15 cellular contexts compared by ENCODE assay signal in the genomic region with DNA sequence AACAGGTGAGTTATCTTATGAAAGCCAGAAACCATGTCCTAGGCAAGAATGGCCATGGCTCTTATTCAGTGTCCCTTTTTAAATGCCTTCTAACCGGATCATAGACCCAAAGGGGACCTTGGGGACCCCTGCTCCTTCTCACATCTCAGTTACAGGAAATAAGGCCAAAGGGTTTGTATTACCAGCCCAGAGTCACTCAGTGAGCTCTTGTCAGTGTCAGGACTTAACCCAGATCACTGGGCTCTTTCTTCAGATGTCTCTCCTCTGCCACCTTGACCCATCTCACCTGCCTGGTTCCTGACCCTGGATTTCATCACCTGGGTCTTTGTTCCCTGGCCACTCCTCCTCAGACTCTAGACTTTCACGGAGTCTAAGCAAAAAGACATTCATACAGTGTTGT.
"Had no signal": no experiment of that assay in that cellular context is flagged by ENCODE, and none has a peak within 500 bp of the region (broad histone marks: within the 10 kb centered on the region; RNA-seq: fewer than 3 reads in every experiment).

No MANE protein-coding gene starts in this region.

- H3K27me3 Mint-ChIP-seq: activated T-helper 17 cell treated with anti-CD3 and anti-CD28 coated beads, Interleukin-2, amount 50 U/mL, for 72 hours; dendritic cell treated with granulocyte-macrophage colony-stimulating factor and Interleukin-4, amounts not matched to agents 40 ng/mL and 50 ng/mL, for 4 days had no signal

- H3K4me3 Mint-ChIP-seq: activated naive CD4-positive, alpha-beta T cell treated with anti-CD3 and anti-CD28 coated beads for 36 hours; activated T-helper 17 cell treated with anti-CD3 and anti-CD28 coated beads, Interleukin-2, amount 50 U/mL, for 72 hours; dendritic cell treated with granulocyte-macrophage colony-stimulating factor and Interleukin-4, amounts not matched to agents 40 ng/mL and 50 ng/mL, for 4 days; immature natural killer cell; stimulated activated effector memory CD8-positive, alpha-beta T cell treated with anti-CD3 and anti-CD28 coated beads, Interleukin-12 subunit alpha, Interleukin-12 subunit beta, amount 100 ng/mL, for 72 hours had no signal

- H3K36me3 Mint-ChIP-seq: immature natural killer cell; stimulated activated effector memory CD8-positive, alpha-beta T cell treated with anti-CD3 and anti-CD28 coated beads, Interleukin-12 subunit alpha, Interleukin-12 subunit beta, amount 100 ng/mL, for 72 hours had no signal

- H3K27ac ChIP-seq: ascending aorta, neutrophil, thoracic aorta had no signal

- H3K9me3 Mint-ChIP-seq: dendritic cell treated with granulocyte-macrophage colony-stimulating factor and Interleukin-4, amounts not matched to agents 40 ng/mL and 50 ng/mL, for 4 days; stimulated activated effector memory CD8-positive, alpha-beta T cell treated with anti-CD3 and anti-CD28 coated beads, Interleukin-12 subunit alpha, Interleukin-12 subunit beta, amount 100 ng/mL, for 72 hours had no signal

- DNase-seq: activated CD4-positive, alpha-beta T cell treated with anti-CD3 and anti-CD28 coated beads for 1 hour; activated CD4-positive, alpha-beta T cell treated with anti-CD3 and anti-CD28 coated beads, Interleukin-2, amount 50 U/mL, for 48 hours; activated naive CD4-positive, alpha-beta T cell treated with anti-CD3 and anti-CD28 coated beads for 36 hours; head of caudate nucleus; immature natural killer cell; posterior cingulate gyrus; stimulated activated CD4-positive, alpha-beta T cell treated with anti-CD3 and anti-CD28 coated beads, Interleukin-12 subunit alpha, Interleukin-12 subunit beta, amount 100 ng/mL, for 4 hours had no signal

- H3K36me3 ChIP-seq: ascending aorta, neutrophil, thoracic aorta had no signal

- H3K4me3 ChIP-seq: ascending aorta, thoracic aorta had no signal

- H3K27me3 ChIP-seq: ascending aorta, neutrophil had no signal

- H3K4me1 Mint-ChIP-seq: activated T-helper 17 cell treated with anti-CD3 and anti-CD28 coated beads, Interleukin-2, amount 50 U/mL, for 72 hours; immature natural killer cell; stimulated activated effector memory CD8-positive, alpha-beta T cell treated with anti-CD3 and anti-CD28 coated beads, Interleukin-12 subunit alpha, Interleukin-12 subunit beta, amount 100 ng/mL, for 72 hours had no signal

- H3K9me3 ChIP-seq: ascending aorta, neutrophil, thoracic aorta had no signal

- ATAC-seq: activated T-helper 17 cell treated with anti-CD3 and anti-CD28 coated beads, Interleukin-2, amount 50 U/mL, for 72 hours; stimulated activated effector memory CD8-positive, alpha-beta T cell treated with anti-CD3 and anti-CD28 coated beads, Interleukin-12 subunit alpha, Interleukin-12 subunit beta, amount 100 ng/mL, for 72 hours had no signal

- FAIRE-seq: bronchial epithelial cell, frontal cortex had no signal

- H3K27ac Mint-ChIP-seq: activated naive CD4-positive, alpha-beta T cell treated with anti-CD3 and anti-CD28 coated beads for 36 hours; activated T-helper 17 cell treated with anti-CD3 and anti-CD28 coated beads, Interleukin-2, amount 50 U/mL, for 72 hours; dendritic cell treated with granulocyte-macrophage colony-stimulating factor and Interleukin-4, amounts not matched to agents 40 ng/mL and 50 ng/mL, for 4 days; immature natural killer cell; stimulated activated effector memory CD8-positive, alpha-beta T cell treated with anti-CD3 and anti-CD28 coated beads, Interleukin-12 subunit alpha, Interleukin-12 subunit beta, amount 100 ng/mL, for 72 hours had no signal

- H3K4me1 ChIP-seq: ascending aorta had no signal
